22 cellular contexts compared by ENCODE assay signal in genomic region chr5:79743846-79744605, GRCh38. TPM values are rescaled to one million over a fixed set of nuclear protein-coding genes. Genes with fewer than 3 reads are reported as not detected.
A peak's percentile ranks its signal among the peaks of the same experiment; 100 is the strongest.
DNase-seq lines count a peak whose midpoint lies in the region; TF ChIP-seq lines count a peak whose summit lies in the region.
"Had no signal": no experiment of that assay in that cellular context is flagged by ENCODE, and none has a peak within 500 bp of the region (broad histone marks: within the 10 kb centered on the region; RNA-seq: fewer than 3 reads in every experiment).

No MANE protein-coding gene starts in this region.

- TF ChIP-seq CTCF in OCI-LY3 (IDR thresholded peaks at IDR 0.05; ENCODE audit: low read depth, low read length) = no peak
- no peak for TF ChIP-seq CTCF in fibroblast of the aortic adventitia (IDR thresholded peaks at IDR 0.05; ENCODE audit: insufficient read depth, low read length)

- H3K36me3 ChIP-seq in OCI-LY3 (replicated peaks; ENCODE audit: low read depth, low read length) = no peaks in the 10 kb centered on the region
- H3K36me3 ChIP-seq: spleen had no signal

- peak; percentile 76 for DNase-seq in AG20443 (ENCODE audit: low spot score)
- DNase-seq in fibroblast of the aortic adventitia (ENCODE audit: low read depth) = peak; percentile 6
- peak; percentile 52 for DNase-seq in kidney tubule cell (ENCODE audit: low spot score)
- no peak for DNase-seq in hippocampal formation (lab: John Stamatoyannopoulos, UW)
- no peak for DNase-seq in NCI-H1930 (lab: John Stamatoyannopoulos, UW)
- no peak for DNase-seq in SHP77 treated with DMSO at 0.1 percent for 48 hours (lab: John Stamatoyannopoulos, UW)
- DNase-seq in NCI-H2196 (lab: John Stamatoyannopoulos, UW; ENCODE audit: unreplicated experiment) = no peak
- DNase-seq: activated CD4-positive, alpha-beta T cell treated with anti-CD3 and anti-CD28 coated beads, Interleukin-2, amount 50 U/mL, for 4 hours; CD4-positive, CD25-positive, alpha-beta regulatory T cell; DMS79 treated with DMSO at 0.1 percent for 48 hours; H9; immature natural killer cell; MM.1S; naive thymus-derived CD4-positive, alpha-beta T cell; NCI-H187; NCI-H446; spleen; testis had no signal

- H3K4me1 ChIP-seq in OCI-LY3 (ENCODE audit: low read length) = peaks cover 39% of the 10 kb centered on the region
- H3K4me1 ChIP-seq: A549, spleen, testis had no signal

- no peaks in the 10 kb centered on the region for H3K27me3 ChIP-seq in OCI-LY3 (ENCODE audit: low read depth, low read length)
- H3K27me3 ChIP-seq: spleen, testis had no signal

- H3K27ac ChIP-seq in OCI-LY3 (ENCODE audit: low read length) = peak overlapping the region; percentile 68
- H3K27ac ChIP-seq: A549, epithelial cell of prostate, spleen, testis, VCaP had no signal

- no peaks in the 10 kb centered on the region for H3K79me2 ChIP-seq in OCI-LY3 (ENCODE audit: low read length)

- H3K4me2 ChIP-seq in OCI-LY3 (ENCODE audit: low read length) = peak overlapping the region; percentile 50
- H3K4me2 ChIP-seq: A549 had no signal

- H3K4me3 ChIP-seq in OCI-LY3 (ENCODE audit: low read length) = no peak overlapping the region
- no peak overlapping the region for H3K4me3 ChIP-seq in fibroblast of the aortic adventitia (ENCODE audit: low read depth, low read length)
- H3K4me3 ChIP-seq: A549, spleen, testis had no signal

- H3K9ac ChIP-seq in OCI-LY3 (ENCODE audit: low read length) = no peak overlapping the region

- H4K20me1 ChIP-seq in OCI-LY3 (ENCODE audit: insufficient read depth, low read length) = no peaks in the 10 kb centered on the region

- 0 out of 2 replicates have a peak, but pooled peaks cover under 1% of the 10 kb centered on the region for H3K9me3 ChIP-seq in OCI-LY3 (ENCODE audit: insufficient read depth, low read length)
- H3K9me3 ChIP-seq: A549, spleen, testis had no signal

- no peak overlapping the region for H2AFZ ChIP-seq in OCI-LY3 (ENCODE audit: low read depth, low read length)

RNA-seq across cellular contexts. Expression of gene CMYA5, which starts 54.4 kb away (rescaled TPM):
- total RNA-seq in fibroblast of the aortic adventitia (ENCODE audit: low replicate concordance) = 1.7 and 7.5 TPM in 2 replicates

Comparison
In these comparisons a context has a peak if more than half of its experiments do, and no peak if none do; other contexts are left out.
1. DNase-seq: peak in AG20443 (single experiment), fibroblast of the aortic adventitia (single experiment) and kidney tubule cell (single experiment); none in hippocampal formation (0 of 2), NCI-H1930 (0 of 2), SHP77 treated with DMSO at 0.1 percent for 48 hours (single experiment) and NCI-H2196 (single experiment).